In genomic region chr22:17410576-17410975, GRCh38 we compare ENCODE assay signal across 18 cellular contexts.
"Had no signal": no experiment of that assay in that cellular context is flagged by ENCODE, and none has a peak within 500 bp of the region (broad histone marks: within the 10 kb centered on the region; RNA-seq: fewer than 3 reads in every experiment).

No MANE protein-coding gene starts in this region.

- H3K9me3 Mint-ChIP-seq: activated naive CD4-positive, alpha-beta T cell treated with anti-CD3 and anti-CD28 coated beads, Interleukin-2, amount 50 U/mL, for 24 hours; stimulated activated effector memory CD8-positive, alpha-beta T cell treated with anti-CD3 and anti-CD28 coated beads, Interleukin-12 subunit alpha, Interleukin-12 subunit beta, amount 100 ng/mL, for 72 hours; stimulated activated naive CD8-positive, alpha-beta T cell treated with anti-CD3 and anti-CD28 coated beads, Interleukin-15, amount 100 ng/mL, for 72 hours had no signal

- DNase-seq: activated CD4-positive, alpha-beta T cell treated with anti-CD3 and anti-CD28 coated beads for 1 hour; activated CD4-positive, alpha-beta T cell treated with anti-CD3 and anti-CD28 coated beads, Interleukin-2, amount 50 U/mL, for 1 hour; activated gamma-delta T cell treated with Interleukin-2 at 50 U/mL for 16 hours; activated T-cell treated with anti-CD3 and anti-CD28 coated beads, Interleukin-2, amount 50 U/mL, for 1 hour; cortex of kidney; foreskin melanocyte; left ventricle myocardium superior; mammary epithelial cell; nephron progenitor cell; small intestine; stimulated activated CD4-positive, alpha-beta T cell treated with anti-CD3 and anti-CD28 coated beads, Interleukin-2, amount 100 ng/mL, for 24 hours; stimulated activated naive CD8-positive, alpha-beta T cell treated with anti-CD3 and anti-CD28 coated beads, Interleukin-15, amount 100 ng/mL, for 72 hours; tibial artery had no signal

- H3K4me1 Mint-ChIP-seq: activated naive CD4-positive, alpha-beta T cell treated with anti-CD3 and anti-CD28 coated beads, Interleukin-2, amount 50 U/mL, for 24 hours; stimulated activated effector memory CD8-positive, alpha-beta T cell treated with anti-CD3 and anti-CD28 coated beads, Interleukin-12 subunit alpha, Interleukin-12 subunit beta, amount 100 ng/mL, for 72 hours; stimulated activated naive CD8-positive, alpha-beta T cell treated with anti-CD3 and anti-CD28 coated beads, Interleukin-15, amount 100 ng/mL, for 72 hours had no signal

- H3K27ac Mint-ChIP-seq: activated naive CD4-positive, alpha-beta T cell treated with anti-CD3 and anti-CD28 coated beads, Interleukin-2, amount 50 U/mL, for 24 hours; nephron progenitor cell; stimulated activated effector memory CD8-positive, alpha-beta T cell treated with anti-CD3 and anti-CD28 coated beads, Interleukin-12 subunit alpha, Interleukin-12 subunit beta, amount 100 ng/mL, for 72 hours; stimulated activated naive CD8-positive, alpha-beta T cell treated with anti-CD3 and anti-CD28 coated beads, Interleukin-15, amount 100 ng/mL, for 72 hours had no signal

- H3K36me3 ChIP-seq: tibial artery had no signal

- H3K9me3 ChIP-seq: tibial artery had no signal

- H3K4me3 Mint-ChIP-seq: activated naive CD4-positive, alpha-beta T cell treated with anti-CD3 and anti-CD28 coated beads, Interleukin-2, amount 50 U/mL, for 24 hours; nephron progenitor cell; stimulated activated effector memory CD8-positive, alpha-beta T cell treated with anti-CD3 and anti-CD28 coated beads, Interleukin-12 subunit alpha, Interleukin-12 subunit beta, amount 100 ng/mL, for 72 hours; stimulated activated naive CD8-positive, alpha-beta T cell treated with anti-CD3 and anti-CD28 coated beads, Interleukin-15, amount 100 ng/mL, for 72 hours had no signal

- H3K36me3 Mint-ChIP-seq: activated naive CD4-positive, alpha-beta T cell treated with anti-CD3 and anti-CD28 coated beads, Interleukin-2, amount 50 U/mL, for 24 hours; stimulated activated effector memory CD8-positive, alpha-beta T cell treated with anti-CD3 and anti-CD28 coated beads, Interleukin-12 subunit alpha, Interleukin-12 subunit beta, amount 100 ng/mL, for 72 hours had no signal

- H3K4me1 ChIP-seq: parathyroid adenoma, tibial artery had no signal

- H3K4me3 ChIP-seq: tibial artery had no signal

- H3K27me3 Mint-ChIP-seq: activated naive CD4-positive, alpha-beta T cell treated with anti-CD3 and anti-CD28 coated beads, Interleukin-2, amount 50 U/mL, for 24 hours; stimulated activated naive CD8-positive, alpha-beta T cell treated with anti-CD3 and anti-CD28 coated beads, Interleukin-15, amount 100 ng/mL, for 72 hours had no signal

- H3K27ac ChIP-seq: epithelial cell of prostate, parathyroid adenoma, tibial artery, VCaP had no signal
